ENCODE assay signal across 1 cellular context in the genomic region with DNA sequence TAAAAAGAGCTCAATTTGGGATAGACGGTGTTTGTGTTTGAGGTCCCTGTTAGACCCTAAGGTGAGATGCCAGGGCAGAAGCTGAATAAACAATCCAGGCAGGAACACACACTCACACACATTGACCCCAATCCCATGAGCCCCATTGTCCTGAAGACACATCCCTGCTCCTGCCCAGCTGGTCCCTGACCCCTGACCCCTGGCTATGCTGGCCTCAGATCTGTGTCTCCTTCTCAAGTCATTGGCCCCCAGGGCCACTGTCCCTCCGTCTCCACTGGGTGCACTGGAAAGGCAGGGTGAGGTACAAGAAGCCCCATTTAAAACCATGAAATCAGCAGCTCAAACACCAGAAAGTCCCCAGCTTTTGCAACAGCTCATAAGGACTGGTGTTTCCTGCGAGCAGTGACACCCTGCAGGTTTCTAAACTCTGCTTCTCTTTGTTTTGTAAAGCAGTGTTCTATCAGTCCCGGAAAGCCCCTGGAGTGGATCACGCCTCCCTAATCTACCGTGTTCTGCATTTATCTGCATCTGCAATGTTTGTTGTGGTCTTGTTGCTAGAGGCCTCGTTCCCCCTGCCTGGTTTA.
A peak's percentile ranks its signal among the peaks of the same experiment; 100 is the strongest.
TF ChIP-seq lines count a peak whose summit lies in the region.

No MANE protein-coding gene starts in this region.

TF ChIP-seq in HepG2, 621 proteins besides CTCF, POLR2A, EP300 and RAD21 (continues in another document):
- TF ChIP-seq MXD4 (CRISPR knock-in tag; IDR thresholded peaks at IDR 0.05), result no peak
- TF ChIP-seq TCF7 (IDR thresholded peaks at IDR 0.05; ENCODE audit: low read depth), result 0 out of 2 replicates have a peak, but pooled peaks have one; percentile 39
- 0 out of 2 replicates have a peak, but pooled peaks have one; percentile 49 for TF ChIP-seq HDAC2 (CRISPR knock-in tag; IDR thresholded peaks at IDR 0.05)
- TF ChIP-seq ZNF644 (CRISPR knock-in tag; IDR thresholded peaks at IDR 0.05; ENCODE audit: low read depth), result no peak
- TF ChIP-seq BRD4 (CRISPR knock-in tag; IDR thresholded peaks at IDR 0.05), result 0 out of 2 replicates have a peak, but pooled peaks have one; percentile 27
- no peak for TF ChIP-seq ZNF275 (CRISPR knock-in tag; IDR thresholded peaks at IDR 0.05; ENCODE audit: borderline replicate concordance)
- no peak for TF ChIP-seq MIXL1 (CRISPR knock-in tag; IDR thresholded peaks at IDR 0.05)
- TF ChIP-seq RFXAP (CRISPR knock-in tag; IDR thresholded peaks at IDR 0.05; ENCODE audit: borderline replicate concordance), result no peak
- TF ChIP-seq DPF2 (CRISPR knock-in tag; IDR thresholded peaks at IDR 0.05; ENCODE audit: borderline replicate concordance, low read depth), result peak; percentile 56; the same call in 1 of the 2 replicates
- peak; percentile 82 for TF ChIP-seq MTA1 (CRISPR knock-in tag; IDR thresholded peaks at IDR 0.05; ENCODE audit: borderline replicate concordance)
- no peak for TF ChIP-seq ELF3 (CRISPR knock-in tag; IDR thresholded peaks at IDR 0.05)
- TF ChIP-seq, protein P1, sequence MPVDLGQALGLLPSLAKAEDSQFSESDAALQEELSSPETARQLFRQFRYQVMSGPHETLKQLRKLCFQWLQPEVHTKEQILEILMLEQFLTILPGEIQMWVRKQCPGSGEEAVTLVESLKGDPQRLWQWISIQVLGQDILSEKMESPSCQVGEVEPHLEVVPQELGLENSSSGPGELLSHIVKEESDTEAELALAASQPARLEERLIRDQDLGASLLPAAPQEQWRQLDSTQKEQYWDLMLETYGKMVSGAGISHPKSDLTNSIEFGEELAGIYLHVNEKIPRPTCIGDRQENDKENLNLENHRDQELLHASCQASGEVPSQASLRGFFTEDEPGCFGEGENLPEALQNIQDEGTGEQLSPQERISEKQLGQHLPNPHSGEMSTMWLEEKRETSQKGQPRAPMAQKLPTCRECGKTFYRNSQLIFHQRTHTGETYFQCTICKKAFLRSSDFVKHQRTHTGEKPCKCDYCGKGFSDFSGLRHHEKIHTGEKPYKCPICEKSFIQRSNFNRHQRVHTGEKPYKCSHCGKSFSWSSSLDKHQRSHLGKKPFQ (CRISPR knock-in tag; IDR thresholded peaks at IDR 0.05; ENCODE audit: insufficient replicate concordance), result no peak
- 0 out of 2 replicates have a peak, but pooled peaks have one; percentile 11 for TF ChIP-seq STAG1 (CRISPR knock-in tag; IDR thresholded peaks at IDR 0.05)
- no peak for TF ChIP-seq SNRNP70 (IDR thresholded peaks at IDR 0.05; ENCODE audit: low read depth, low read length)
- TF ChIP-seq ZNF280B (CRISPR knock-in tag; IDR thresholded peaks at IDR 0.05; ENCODE audit: borderline replicate concordance), result no peak
- TF ChIP-seq TEAD3 (CRISPR knock-in tag; optimal IDR thresholded peaks at IDR 0.05; ENCODE audit: borderline replicate concordance), result peak; percentile 54
- TF ChIP-seq RERE (CRISPR knock-in tag; IDR thresholded peaks at IDR 0.05; ENCODE audit: low read depth), result no peak
- TF ChIP-seq ISL2 (CRISPR knock-in tag; IDR thresholded peaks at IDR 0.05), result peak; percentile 44; the same call in 1 of the 2 replicates
- TF ChIP-seq PPARG (CRISPR knock-in tag; conservative IDR thresholded peaks at IDR 0.05), result no peak
- TF ChIP-seq ZNF326 (CRISPR knock-in tag; IDR thresholded peaks at IDR 0.05; ENCODE audit: borderline replicate concordance), result no peak
- TF ChIP-seq, protein P2, sequence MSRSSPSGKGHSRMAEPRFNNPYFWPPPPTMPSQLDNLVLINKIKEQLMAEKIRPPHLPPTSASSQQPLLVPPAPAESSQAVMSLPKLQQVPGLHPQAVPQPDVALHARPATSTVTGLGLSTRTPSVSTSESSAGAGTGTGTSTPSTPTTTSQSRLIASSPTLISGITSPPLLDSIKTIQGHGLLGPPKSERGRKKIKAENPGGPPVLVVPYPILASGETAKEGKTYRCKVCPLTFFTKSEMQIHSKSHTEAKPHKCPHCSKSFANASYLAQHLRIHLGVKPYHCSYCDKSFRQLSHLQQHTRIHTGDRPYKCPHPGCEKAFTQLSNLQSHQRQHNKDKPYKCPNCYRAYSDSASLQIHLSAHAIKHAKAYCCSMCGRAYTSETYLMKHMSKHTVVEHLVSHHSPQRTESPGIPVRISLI (CRISPR knock-in tag; IDR thresholded peaks at IDR 0.05; ENCODE audit: borderline replicate concordance), result peak; percentile 64; the same call in 1 of the 2 replicates
- TF ChIP-seq HNRNPH1 (optimal IDR thresholded peaks at IDR 0.05; ENCODE audit: low read depth, low read length), result no peak
- TF ChIP-seq GATAD2A (CRISPR knock-in tag; IDR thresholded peaks at IDR 0.05), result peak; percentile 52; the same call in 1 of the 2 replicates
- TF ChIP-seq ZNF546 (CRISPR knock-in tag; conservative IDR thresholded peaks at IDR 0.05), result no peak
- no peak for TF ChIP-seq ZNF879 (CRISPR knock-in tag; IDR thresholded peaks at IDR 0.05)
- no peak for TF ChIP-seq AGO1 (IDR thresholded peaks at IDR 0.05; ENCODE audit: low read depth, low read length, poor library complexity, severe bottlenecking)
- TF ChIP-seq PAX8 (CRISPR knock-in tag; IDR thresholded peaks at IDR 0.05; ENCODE audit: borderline replicate concordance), result no peak
- peak; percentile 84; the same call in 1 of the 2 replicates for TF ChIP-seq PITX1 (CRISPR knock-in tag; IDR thresholded peaks at IDR 0.05)
- no peak for TF ChIP-seq NFYB (CRISPR knock-in tag; IDR thresholded peaks at IDR 0.05)
- no peak for TF ChIP-seq PCBP2 (optimal IDR thresholded peaks at IDR 0.05; ENCODE audit: low read depth, low read length, poor library complexity, severe bottlenecking)
- TF ChIP-seq, protein P3, sequence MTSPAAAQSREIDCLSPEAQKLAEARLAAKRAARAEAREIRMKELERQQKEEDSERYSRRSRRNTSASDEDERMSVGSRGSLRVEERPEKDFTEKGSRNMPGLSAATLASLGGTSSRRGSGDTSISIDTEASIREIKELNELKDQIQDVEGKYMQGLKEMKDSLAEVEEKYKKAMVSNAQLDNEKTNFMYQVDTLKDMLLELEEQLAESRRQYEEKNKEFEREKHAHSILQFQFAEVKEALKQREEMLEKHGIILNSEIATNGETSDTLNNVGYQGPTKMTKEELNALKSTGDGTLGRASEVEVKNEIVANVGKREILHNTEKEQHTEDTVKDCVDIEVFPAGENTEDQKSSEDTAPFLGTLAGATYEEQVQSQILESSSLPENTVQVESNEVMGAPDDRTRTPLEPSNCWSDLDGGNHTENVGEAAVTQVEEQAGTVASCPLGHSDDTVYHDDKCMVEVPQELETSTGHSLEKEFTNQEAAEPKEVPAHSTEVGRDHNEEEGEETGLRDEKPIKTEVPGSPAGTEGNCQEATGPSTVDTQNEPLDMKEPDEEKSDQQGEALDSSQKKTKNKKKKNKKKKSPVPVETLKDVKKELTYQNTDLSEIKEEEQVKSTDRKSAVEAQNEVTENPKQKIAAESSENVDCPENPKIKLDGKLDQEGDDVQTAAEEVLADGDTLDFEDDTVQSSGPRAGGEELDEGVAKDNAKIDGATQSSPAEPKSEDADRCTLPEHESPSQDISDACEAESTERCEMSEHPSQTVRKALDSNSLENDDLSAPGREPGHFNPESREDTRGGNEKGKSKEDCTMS (CRISPR knock-in tag; conservative IDR thresholded peaks at IDR 0.05), result no peak
- no peak for TF ChIP-seq RORA (CRISPR knock-in tag; IDR thresholded peaks at IDR 0.05)
- TF ChIP-seq ZNF607 (CRISPR knock-in tag; IDR thresholded peaks at IDR 0.05; ENCODE audit: borderline replicate concordance), result no peak
- no peak for TF ChIP-seq PAF1 (CRISPR knock-in tag; IDR thresholded peaks at IDR 0.05)
- TF ChIP-seq ZNF800 (CRISPR knock-in tag; IDR thresholded peaks at IDR 0.05), result no peak
- TF ChIP-seq TSC22D2 (CRISPR knock-in tag; IDR thresholded peaks at IDR 0.05; ENCODE audit: borderline replicate concordance), result no peak
- TF ChIP-seq GABPB1 (CRISPR knock-in tag; IDR thresholded peaks at IDR 0.05), result no peak
- peak; percentile 21; the same call in 1 of the 2 replicates for TF ChIP-seq GFI1 (CRISPR knock-in tag; IDR thresholded peaks at IDR 0.05; ENCODE audit: borderline replicate concordance)
- TF ChIP-seq, protein P4, sequence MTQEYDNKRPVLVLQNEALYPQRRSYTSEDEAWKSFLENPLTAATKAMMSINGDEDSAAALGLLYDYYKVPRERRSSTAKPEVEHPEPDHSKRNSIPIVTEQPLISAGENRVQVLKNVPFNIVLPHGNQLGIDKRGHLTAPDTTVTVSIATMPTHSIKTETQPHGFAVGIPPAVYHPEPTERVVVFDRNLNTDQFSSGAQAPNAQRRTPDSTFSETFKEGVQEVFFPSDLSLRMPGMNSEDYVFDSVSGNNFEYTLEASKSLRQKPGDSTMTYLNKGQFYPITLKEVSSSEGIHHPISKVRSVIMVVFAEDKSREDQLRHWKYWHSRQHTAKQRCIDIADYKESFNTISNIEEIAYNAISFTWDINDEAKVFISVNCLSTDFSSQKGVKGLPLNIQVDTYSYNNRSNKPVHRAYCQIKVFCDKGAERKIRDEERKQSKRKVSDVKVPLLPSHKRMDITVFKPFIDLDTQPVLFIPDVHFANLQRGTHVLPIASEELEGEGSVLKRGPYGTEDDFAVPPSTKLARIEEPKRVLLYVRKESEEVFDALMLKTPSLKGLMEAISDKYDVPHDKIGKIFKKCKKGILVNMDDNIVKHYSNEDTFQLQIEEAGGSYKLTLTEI (CRISPR knock-in tag; conservative IDR thresholded peaks at IDR 0.05), result no peak
